Comparison of ENCODE assay signal across 30 cellular contexts in the genomic region with DNA sequence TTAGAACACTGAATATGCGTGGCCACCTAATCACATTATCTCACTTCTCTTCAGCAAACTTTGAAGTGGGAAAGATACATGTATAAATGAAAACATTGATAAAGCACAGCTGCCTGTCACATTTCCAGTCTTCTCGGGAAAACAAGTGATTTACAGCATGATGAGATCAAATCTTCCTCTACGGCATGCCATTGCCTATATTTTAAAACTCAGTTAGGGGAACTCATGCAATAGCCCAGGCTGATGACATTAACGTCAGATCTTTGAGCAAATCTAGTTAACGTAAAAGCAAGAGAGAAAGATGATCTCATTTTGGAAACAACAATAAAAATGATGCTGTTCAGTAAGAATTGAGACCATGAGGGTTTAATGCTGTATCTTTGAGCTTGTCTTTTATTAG.
"Had no signal": no experiment of that assay in that cellular context is flagged by ENCODE, and none has a peak within 500 bp of the region (broad histone marks: within the 10 kb centered on the region; RNA-seq: fewer than 3 reads in every experiment).

No MANE protein-coding gene starts in this region.

- H3K27me3 Mint-ChIP-seq: activated CD4-positive, alpha-beta memory T cell treated with anti-CD3 and anti-CD28 coated beads, Interleukin-2, amount 10 ng/mL, durations not matched to agents 7 days and 5 days; activated naive CD4-positive, alpha-beta T cell treated with anti-CD3 and anti-CD28 coated beads, Interleukin-2, amount 10 ng/mL, durations not matched to agents 7 days and 5 days; activated naive CD8-positive, alpha-beta T cell treated with anti-CD3 and anti-CD28 coated beads, Interleukin-2, amount 10 ng/mL, durations not matched to agents 7 days and 5 days; brain; dendritic cell treated with granulocyte-macrophage colony-stimulating factor and Interleukin-4, amounts not matched to agents 40 ng/mL and 50 ng/mL, for 4 days had no signal

- H3K4me1 ChIP-seq: ascending aorta, breast epithelium, esophagus muscularis mucosa had no signal

- H3K4me3 ChIP-seq: ascending aorta, breast epithelium, cardiac muscle cell, coronary artery, dorsolateral prefrontal cortex, esophagus muscularis mucosa had no signal

- ATAC-seq: activated naive CD4-positive, alpha-beta T cell treated with anti-CD3 and anti-CD28 coated beads, Interleukin-2, amount 50 U/mL, for 72 hours; activated T-cell treated with anti-CD3 and anti-CD28 coated beads, Interleukin-2, amount 50 U/mL, for 72 hours had no signal

- H3K27me3 ChIP-seq: ascending aorta, breast epithelium, cardiac muscle cell, dorsolateral prefrontal cortex, esophagus muscularis mucosa had no signal

- H3K27ac Mint-ChIP-seq: activated CD4-positive, alpha-beta memory T cell treated with anti-CD3 and anti-CD28 coated beads, Interleukin-2, amount 10 ng/mL, durations not matched to agents 7 days and 5 days; activated CD4-positive, alpha-beta T cell treated with anti-CD3 and anti-CD28 coated beads, Interleukin-2, amount 10 ng/mL, durations not matched to agents 7 days and 5 days; activated naive CD4-positive, alpha-beta T cell treated with anti-CD3 and anti-CD28 coated beads, Interleukin-2, amount 10 ng/mL, durations not matched to agents 7 days and 5 days; activated naive CD4-positive, alpha-beta T cell treated with anti-CD3 and anti-CD28 coated beads, Interleukin-2, amount 50 U/mL, for 72 hours; activated naive CD8-positive, alpha-beta T cell treated with anti-CD3 and anti-CD28 coated beads, Interleukin-2, amount 10 ng/mL, durations not matched to agents 7 days and 5 days; activated T-cell treated with anti-CD3 and anti-CD28 coated beads, Interleukin-2, amount 50 U/mL, for 24 hours; activated T-cell treated with anti-CD3 and anti-CD28 coated beads, Interleukin-2, amount 50 U/mL, for 72 hours; dendritic cell treated with granulocyte-macrophage colony-stimulating factor and Interleukin-4, amounts not matched to agents 40 ng/mL and 50 ng/mL, for 4 days; endodermal cell had no signal

- H3K9me3 Mint-ChIP-seq: endodermal cell had no signal

- H3K4me3 Mint-ChIP-seq: activated CD4-positive, alpha-beta memory T cell treated with anti-CD3 and anti-CD28 coated beads, Interleukin-2, amount 10 ng/mL, durations not matched to agents 7 days and 5 days; activated CD4-positive, alpha-beta T cell treated with anti-CD3 and anti-CD28 coated beads, Interleukin-2, amount 10 ng/mL, durations not matched to agents 7 days and 5 days; activated naive CD4-positive, alpha-beta T cell treated with anti-CD3 and anti-CD28 coated beads, Interleukin-2, amount 10 ng/mL, durations not matched to agents 7 days and 5 days; activated naive CD8-positive, alpha-beta T cell treated with anti-CD3 and anti-CD28 coated beads, Interleukin-2, amount 10 ng/mL, durations not matched to agents 7 days and 5 days; activated T-cell treated with anti-CD3 and anti-CD28 coated beads, Interleukin-2, amount 50 U/mL, for 24 hours; activated T-cell treated with anti-CD3 and anti-CD28 coated beads, Interleukin-2, amount 50 U/mL, for 72 hours; brain; dendritic cell treated with granulocyte-macrophage colony-stimulating factor and Interleukin-4, amounts not matched to agents 40 ng/mL and 50 ng/mL, for 4 days; endodermal cell had no signal

- DNase-seq: activated CD4-positive, alpha-beta memory T cell treated with anti-CD3 and anti-CD28 coated beads, Interleukin-2, amount 10 ng/mL, durations not matched to agents 7 days and 5 days; activated CD4-positive, alpha-beta T cell treated with anti-CD3 and anti-CD28 coated beads for 4 hours; activated CD4-positive, alpha-beta T cell treated with anti-CD3 and anti-CD28 coated beads, Interleukin-2, amount 10 ng/mL, durations not matched to agents 7 days and 5 days; activated CD4-positive, alpha-beta T cell treated with anti-CD3 and anti-CD28 coated beads, Interleukin-2, amount 50 U/mL, for 4 hours; activated CD4-positive, CD25-positive, alpha-beta regulatory T cell; activated CD4-positive, CD25-positive, alpha-beta regulatory T cell treated with anti-CD3 and anti-CD28 coated beads, Interleukin-2, amount 50 U/mL, for 72 hours; activated CD8-positive, alpha-beta memory T cell treated with anti-CD3 and anti-CD28 coated beads, Interleukin-2, amount 50 U/mL, for 48 hours; activated gamma-delta T cell; activated naive CD4-positive, alpha-beta T cell; activated naive CD4-positive, alpha-beta T cell treated with anti-CD3 and anti-CD28 coated beads, Interleukin-2, amount 10 ng/mL, durations not matched to agents 7 days and 5 days; activated naive CD8-positive, alpha-beta T cell treated with anti-CD3 and anti-CD28 coated beads, Interleukin-2, amount 10 ng/mL, durations not matched to agents 7 days and 5 days; activated T-cell treated with anti-CD3 and anti-CD28 coated beads for 4 hours; activated T-cell treated with anti-CD3 and anti-CD28 coated beads, Interleukin-2, amount 50 U/mL, for 24 hours; activated T-cell treated with anti-CD3 and anti-CD28 coated beads, Interleukin-2, amount 50 U/mL, for 72 hours; central memory CD4-positive, alpha-beta T cell; cerebellar nuclear complex; dorsolateral prefrontal cortex; effector memory CD4-positive, alpha-beta T cell; endodermal cell; erythroblast; head of caudate nucleus; T-helper 2 cell had no signal

- H3K4me1 Mint-ChIP-seq: activated CD4-positive, alpha-beta memory T cell treated with anti-CD3 and anti-CD28 coated beads, Interleukin-2, amount 10 ng/mL, durations not matched to agents 7 days and 5 days; activated CD4-positive, alpha-beta T cell treated with anti-CD3 and anti-CD28 coated beads, Interleukin-2, amount 10 ng/mL, durations not matched to agents 7 days and 5 days; activated naive CD4-positive, alpha-beta T cell treated with anti-CD3 and anti-CD28 coated beads, Interleukin-2, amount 10 ng/mL, durations not matched to agents 7 days and 5 days had no signal

- H3K27ac ChIP-seq: ascending aorta, breast epithelium, cardiac muscle cell, coronary artery, dorsolateral prefrontal cortex, esophagus muscularis mucosa had no signal

- H3K36me3 ChIP-seq: ascending aorta, breast epithelium, cardiac muscle cell, esophagus muscularis mucosa had no signal
